ENCODE assay signal across 8 cellular contexts in the genomic region with DNA sequence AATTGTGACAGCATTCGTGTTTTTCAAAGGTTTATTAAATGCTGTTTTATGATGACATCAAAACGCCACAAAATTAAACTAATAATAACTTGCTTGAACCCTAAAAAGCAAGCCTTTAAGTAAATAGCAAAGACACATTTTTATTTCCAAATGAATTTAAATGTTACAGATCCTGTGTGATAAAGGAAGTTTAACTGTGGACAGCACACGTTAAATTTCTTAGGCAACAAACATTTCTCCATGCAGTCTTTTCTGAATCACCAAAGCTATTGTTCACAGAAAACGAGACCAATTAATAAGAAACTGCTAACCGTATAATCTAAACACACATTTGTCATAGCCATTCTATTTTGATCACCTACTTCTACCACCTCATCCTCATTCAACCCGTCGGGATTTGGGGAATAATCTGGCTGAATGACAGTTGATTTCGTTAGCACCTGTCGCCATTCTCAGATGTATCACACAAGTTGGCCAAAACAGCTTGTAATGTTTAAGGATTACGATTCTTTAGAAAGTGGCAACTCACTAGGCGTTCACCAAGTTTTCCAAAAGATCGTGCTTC. TPM values are rescaled to one million over a fixed set of nuclear protein-coding genes. Genes with fewer than 3 reads are reported as not detected.
DNase-seq lines count a peak whose midpoint lies in the region; ATAC-seq, FAIRE-seq and TF ChIP-seq lines count a peak whose summit lies in the region.

No MANE protein-coding gene starts in this region.

- 0 to 3% (median 1%) methylated on average over 12 of the region's 12 CpGs for WGBS in small intestine, 3 donors

- H3K27ac ChIP-seq in small intestine (ENCODE audit: low read depth in 1 of 2, low read length in 1 of 2): peak overlapping the region; percentile 35 to 99

- H3K4me1 Mint-ChIP-seq in activated naive CD4-positive, alpha-beta T cell treated with anti-CD3 and anti-CD28 coated beads for 36 hours (ENCODE audit: low read depth): peaks cover 43% of the 10 kb centered on the region
- H3K4me1 Mint-ChIP-seq in T-cell: peaks cover 16 to 39% (median 20%) of the 10 kb centered on the region in 3 donors
- H3K4me1 Mint-ChIP-seq in glutamatergic neuron (ENCODE audit: low read depth, unreplicated experiment): peaks cover 6% of the 10 kb centered on the region

- H3K4me1 ChIP-seq in small intestine (ENCODE audit: control insufficient read depth in 2 of 2, insufficient read depth in 1 of 2, low read depth in 1 of 2, low read length in 1 of 2): no peaks in the 10 kb centered on the region

- no peak for FAIRE-seq in small intestine (lab: Jason Lieb, UNC)

- H3K27me3 ChIP-seq in small intestine (ENCODE audit: control insufficient read depth in 2 of 2, insufficient read depth in 2 of 2, low read length in 2 of 2): no peaks in the 10 kb centered on the region

- no peaks in the 10 kb centered on the region for H3K27me3 Mint-ChIP-seq in activated naive CD4-positive, alpha-beta T cell treated with anti-CD3 and anti-CD28 coated beads for 36 hours (ENCODE audit: low read depth)
- no peaks in the 10 kb centered on the region for H3K27me3 Mint-ChIP-seq in T-cell
- peaks cover 5% of the 10 kb centered on the region for H3K27me3 Mint-ChIP-seq in glutamatergic neuron (ENCODE audit: unreplicated experiment)

- no peak for TF ChIP-seq CTCF in glutamatergic neuron (IDR thresholded peaks at IDR 0.05; ENCODE audit: partially characterized antibody, unreplicated experiment)

- H3K27ac Mint-ChIP-seq in activated naive CD4-positive, alpha-beta T cell treated with anti-CD3 and anti-CD28 coated beads for 36 hours: peak overlapping the region; percentile 93
- H3K27ac Mint-ChIP-seq in T-cell (peak overlapping the region; percentile 90 to 91), glutamatergic neuron (ENCODE audit: unreplicated experiment) (peak overlapping the region; percentile 95)

- H3K36me3 ChIP-seq in small intestine (ENCODE audit: control insufficient read depth in 2 of 2, insufficient read depth in 2 of 2, low read length in 2 of 2): no peaks in the 10 kb centered on the region

- CTCF ChIA-PET in activated naive CD4-positive, alpha-beta T cell treated with anti-CD3 and anti-CD28 coated beads for 36 hours (lab: Charles Lee): interaction anchor here (1.2 to 2.0 kb wide), 5 partner anchors 26 to 81 kb away, joined by 4 to 16 read pairs (median 5); no protein-coding TSS in a partner anchor
- CTCF ChIA-PET in T-cell (lab: Charles Lee): interaction anchor here in 1 of 2 donors (1.1 to 2.0 kb wide), 4 partner anchors 23 to 80 kb away, joined by 3 to 11 read pairs (median 10); no protein-coding TSS in a partner anchor

- no peaks in the 10 kb centered on the region for H3K9me3 Mint-ChIP-seq in activated naive CD4-positive, alpha-beta T cell treated with anti-CD3 and anti-CD28 coated beads for 36 hours
- H3K9me3 Mint-ChIP-seq in T-cell: no peaks in the 10 kb centered on the region
- peaks cover 11% of the 10 kb centered on the region for H3K9me3 Mint-ChIP-seq in glutamatergic neuron (ENCODE audit: unreplicated experiment)

- H3K36me3 Mint-ChIP-seq in activated naive CD4-positive, alpha-beta T cell treated with anti-CD3 and anti-CD28 coated beads for 36 hours (ENCODE audit: low read depth): peaks cover 33% of the 10 kb centered on the region
- no peaks in the 10 kb centered on the region for H3K36me3 Mint-ChIP-seq in T-cell
- no peaks in the 10 kb centered on the region for H3K36me3 Mint-ChIP-seq in glutamatergic neuron (ENCODE audit: unreplicated experiment)

- no peaks in the 10 kb centered on the region for H3K9me3 ChIP-seq in small intestine (ENCODE audit: control insufficient read depth, low read depth)

- intact Hi-C loops in activated naive CD4-positive, alpha-beta T cell treated with anti-CD3 and anti-CD28 coated beads for 36 hours (cut with micrococcal nuclease): loop anchor here (2.0 kb wide), 1 partner anchor 18 kb away; no protein-coding TSS in a partner anchor

- no peak for ATAC-seq in T-cell (replicated peaks in 1 of 4)
- ATAC-seq in GM18517 (IDR thresholded peaks at IDR 0.05; ENCODE audit: unreplicated experiment): no peak

- peak overlapping the region; percentile 96 to 97 for H3K4me3 ChIP-seq in small intestine (ENCODE audit: low read depth in 1 of 2, low read length in 2 of 2)

- POLR2A ChIA-PET in T-cell (lab: Charles Lee): interaction anchor here (0.6 to 1.3 kb wide), 12 partner anchors 9 to 1566 kb away, joined by 3 to 10 read pairs (median 3); no protein-coding TSS in a partner anchor

- DNase-seq in activated naive CD4-positive, alpha-beta T cell treated with anti-CD3 and anti-CD28 coated beads for 36 hours: peak; percentile 14
- no peak for DNase-seq in activated naive CD4-positive, alpha-beta T cell treated with anti-CD3 and anti-CD28 coated beads, Interleukin-2, amount 50 U/mL, for 16 hours
- DNase-seq in T-cell: no peak
- no peak for DNase-seq in glutamatergic neuron
- peak; percentile 24 for DNase-seq in small intestine
- no peak for DNase-seq in SW 1271 (lab: John Stamatoyannopoulos, UW)
- DNase-seq in GF-D8 (lab: John Stamatoyannopoulos, UW): no peak

- H3K4me3 Mint-ChIP-seq in activated naive CD4-positive, alpha-beta T cell treated with anti-CD3 and anti-CD28 coated beads for 36 hours: peak overlapping the region; percentile 81
- H3K4me3 Mint-ChIP-seq in T-cell: peak overlapping the region; percentile 91 to 95 (median 95)
- peak overlapping the region; percentile 97 for H3K4me3 Mint-ChIP-seq in glutamatergic neuron (ENCODE audit: unreplicated experiment)

RNA-seq across cellular contexts. Expression of a gene that starts 1.3 kb away (rescaled TPM):
- 100 to 1,000 TPM; 132 to 133 TPM for total RNA-seq in activated naive CD4-positive, alpha-beta T cell treated with anti-CD3 and anti-CD28 coated beads for 36 hours
- 10 to 100 TPM in 3 of 5 donors, 1 to 10 TPM in 2; 8.1 to 24.0 (median 11.2) TPM for total RNA-seq in T-cell
- total RNA-seq in glutamatergic neuron (ENCODE audit: unreplicated experiment): 314 TPM
- polyA plus RNA-seq in small intestine: 10 to 100 TPM in 1 of 3 donors, 1 to 10 TPM in 2; 5.4 to 16.2 (median 5.6) TPM

Comparison
In these comparisons a context has a peak if more than half of its experiments do, and no peak if none do; other contexts are left out.
1. DNase-seq: peak in activated naive CD4-positive, alpha-beta T cell treated with anti-CD3 and anti-CD28 coated beads for 36 hours (single experiment) and small intestine (single experiment); none in activated naive CD4-positive, alpha-beta T cell treated with anti-CD3 and anti-CD28 coated beads, Interleukin-2, amount 50 U/mL, for 16 hours (single experiment), T-cell (0 of 34), glutamatergic neuron (single experiment), SW 1271 (0 of 2) and GF-D8 (single experiment).
2. RNA of a gene that starts 1.3 kb away (total RNA-seq): 314 TPM in glutamatergic neuron (single experiment) and 132 to 133 TPM in activated naive CD4-positive, alpha-beta T cell treated with anti-CD3 and anti-CD28 coated beads for 36 hours; 8.1 to 24.0 TPM in T-cell; every median in the first group is over 4 times any median in the second.
3. Peak in every context shown above with its lines, with median percentiles within 50 percentile points of each other: H3K27ac Mint-ChIP-seq and H3K4me3 Mint-ChIP-seq.